In the genomic region with DNA sequence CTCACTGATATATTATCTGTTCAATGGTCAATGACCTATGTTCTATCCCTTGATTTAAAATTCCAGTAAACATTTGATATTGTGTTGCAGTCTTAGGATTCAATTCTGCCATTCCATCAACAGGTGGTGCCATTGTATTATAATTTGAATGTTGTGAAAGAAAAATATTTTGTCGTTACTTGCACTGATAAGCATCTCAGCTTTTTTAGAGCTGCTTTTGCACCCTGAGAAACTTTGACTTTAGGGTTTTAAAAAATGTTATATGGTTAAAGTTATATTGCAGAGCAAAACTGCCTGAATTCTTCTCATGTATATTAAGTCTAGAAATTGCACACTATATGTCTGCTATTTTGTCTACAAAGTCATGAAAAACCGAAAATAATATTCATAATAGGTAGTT, we compare ENCODE assay signal across 8 cellular contexts. TPM values are rescaled to one million over a fixed set of nuclear protein-coding genes. Genes with fewer than 3 reads are reported as not detected.
DNase-seq lines count a peak whose midpoint lies in the region; TF ChIP-seq lines count a peak whose summit lies in the region.

No MANE protein-coding gene starts in this region.

- peak; percentile 44 for DNase-seq in GM20000 (ENCODE audit: low spot score)
- DNase-seq in erythroblast (lab: John Stamatoyannopoulos, UW) = peak; percentile 49 to 50
- peak; percentile 7 for DNase-seq in pulmonary artery endothelial cell (ENCODE audit: low read depth, low spot score)
- DNase-seq in stimulated activated CD8-positive, alpha-beta memory T cell treated with anti-CD3 and anti-CD28 coated beads, Interleukin-4, amount 100 ng/mL, for 48 hours = no peak
- no peak for DNase-seq in mesenteric fat pad (ENCODE audit: low spot score)
- no peak for DNase-seq in 8988T

- H4K20me1 ChIP-seq in OCI-LY1 (ENCODE audit: insufficient read depth, low read length) = no peaks in the 10 kb centered on the region

- no peak overlapping the region for H3K9ac ChIP-seq in OCI-LY1 (ENCODE audit: low read length)

- H3K27ac ChIP-seq in C4-2B = no peak overlapping the region
- H3K27ac ChIP-seq in OCI-LY1 (ENCODE audit: low read depth, low read length, poor library complexity, severe bottlenecking) = no peak overlapping the region

- H3F3A ChIP-seq in OCI-LY1 (ENCODE audit: insufficient read depth, low read length) = no peaks in the 10 kb centered on the region

- no peaks in the 10 kb centered on the region for H3K79me2 ChIP-seq in OCI-LY1 (ENCODE audit: insufficient read depth, low read length)

- H3K4me2 ChIP-seq in OCI-LY1 (ENCODE audit: low read length) = no peak overlapping the region

- H2AFZ ChIP-seq in OCI-LY1 (ENCODE audit: low read length) = no peak overlapping the region

- H3K9me3 ChIP-seq in OCI-LY1 (ENCODE audit: low read length) = no peaks in the 10 kb centered on the region

- H3K9me2 ChIP-seq in OCI-LY1 (ENCODE audit: low read depth, low read length) = no peaks in the 10 kb centered on the region

- H3K27me3 ChIP-seq in OCI-LY1 (ENCODE audit: insufficient read depth, low read length) = no peaks in the 10 kb centered on the region

- TF ChIP-seq POLR2A in erythroblast (IDR thresholded peaks at IDR 0.05; ENCODE audit: low read length) = no peak

- no peak overlapping the region for H3K4me3 ChIP-seq in OCI-LY1 (ENCODE audit: low read depth, low read length, poor library complexity, severe bottlenecking)

- H3K4me1 ChIP-seq in OCI-LY1 (ENCODE audit: insufficient read depth, low read length, severe bottlenecking) = peaks cover 6% of the 10 kb centered on the region

- peak; percentile 84 for TF ChIP-seq CTCF in C4-2B (conservative IDR thresholded peaks at IDR 0.05)
- TF ChIP-seq CTCF in GM20000 (IDR thresholded peaks at IDR 0.05; ENCODE audit: extremely low read depth, missing control alignments) = peak; percentile 26
- peak; percentile 75 for TF ChIP-seq CTCF in OCI-LY1 (IDR thresholded peaks at IDR 0.05; ENCODE audit: low read length)

- H3K36me3 ChIP-seq in OCI-LY1 (ENCODE audit: insufficient read depth, low read length) = no peaks in the 10 kb centered on the region

RNA-seq across cellular contexts. Expression of a gene that starts 18.8 kb away (rescaled TPM):
- 17.0 and 22.8 TPM in 2 replicates for total RNA-seq in pulmonary artery endothelial cell
- total RNA-seq in mesenteric fat pad = 25.4 TPM

Comparison
In these comparisons a context has a peak if more than half of its experiments do, and no peak if none do; other contexts are left out.
1. CTCF ChIP-seq: peak in every context shown above with its lines; median percentile 84 in C4-2B; 75 in OCI-LY1; 26 in GM20000.
2. DNase-seq: peak in GM20000 (single experiment), erythroblast (2 of 2) and pulmonary artery endothelial cell (single experiment); none in stimulated activated CD8-positive, alpha-beta memory T cell treated with anti-CD3 and anti-CD28 coated beads, Interleukin-4, amount 100 ng/mL, for 48 hours (single experiment), mesenteric fat pad (single experiment) and 8988T (single experiment).